11 cellular contexts compared by ENCODE assay signal in genomic region chr6:8499540-8499939, GRCh38.
DNase-seq lines count a peak whose midpoint lies in the region; ATAC-seq and TF ChIP-seq lines count a peak whose summit lies in the region.
"Had no signal": no experiment of that assay in that cellular context is flagged by ENCODE, and none has a peak within 500 bp of the region (broad histone marks: within the 10 kb centered on the region; RNA-seq: fewer than 3 reads in every experiment).

No MANE protein-coding gene starts in this region.

- no peaks in the 10 kb centered on the region for H3K36me3 Mint-ChIP-seq in MCF 10A (ENCODE audit: insufficient read depth, unreplicated experiment)

- H3K9me3 Mint-ChIP-seq in MCF 10A (ENCODE audit: unreplicated experiment): no peaks in the 10 kb centered on the region

- no peak overlapping the region for H3K4me2 ChIP-seq in OCI-LY3 (ENCODE audit: low read length)

- TF ChIP-seq POLR2A in breast epithelium (IDR thresholded peaks at IDR 0.05) (no peak), transverse colon (IDR thresholded peaks at IDR 0.05) (no peak)

- H3K27ac ChIP-seq in breast epithelium: no peak overlapping the region
- no peak overlapping the region for H3K27ac ChIP-seq in OCI-LY3 (ENCODE audit: low read length)
- no peak overlapping the region for H3K27ac ChIP-seq in transverse colon

- H3K4me3 ChIP-seq in breast epithelium (no peak overlapping the region), OCI-LY3 (ENCODE audit: low read length) (no peak overlapping the region), fibroblast of the aortic adventitia (ENCODE audit: low read depth, low read length) (no peak overlapping the region), transverse colon (no peak overlapping the region)

- H3K9ac ChIP-seq in OCI-LY3 (ENCODE audit: low read length): no peak overlapping the region

- H3K4me1 Mint-ChIP-seq in MCF 10A (ENCODE audit: insufficient read depth, unreplicated experiment): no peaks in the 10 kb centered on the region

- H3K36me3 ChIP-seq in breast epithelium (no peaks in the 10 kb centered on the region), OCI-LY3 (replicated peaks; ENCODE audit: low read depth, low read length) (no peaks in the 10 kb centered on the region), transverse colon (no peaks in the 10 kb centered on the region)

- ATAC-seq in GM18868 (IDR thresholded peaks at IDR 0.05; ENCODE audit: unreplicated experiment) (no peak), HG03175 (IDR thresholded peaks at IDR 0.05; ENCODE audit: unreplicated experiment) (no peak)
- ATAC-seq: activated CD4-positive, CD25-positive, alpha-beta regulatory T cell treated with anti-CD3 and anti-CD28 coated beads, Interleukin-2, amount 50 U/mL, for 24 hours had no signal

- H2AFZ ChIP-seq in OCI-LY3 (ENCODE audit: low read depth, low read length): no peak overlapping the region

- POLR2A ChIA-PET in MCF 10A (lab: Yijun Ruan, JAX): interaction anchor here (0.6 to 0.8 kb wide), 3 partner anchors 11 to 335 kb away, joined by 3 read pairs; no protein-coding TSS in a partner anchor

- TF ChIP-seq EP300 in transverse colon (IDR thresholded peaks at IDR 0.05; ENCODE audit: low read depth): no peak

- CTCF ChIA-PET in MCF 10A (lab: Yijun Ruan, JAX): interaction anchor here (0.7 to 2.0 kb wide), 7 partner anchors 9 to 1930 kb away, joined by 3 to 9 read pairs (median 4); no protein-coding TSS in a partner anchor

- intact Hi-C loops in MCF 10A (cut with micrococcal nuclease): loop anchor here (1.0 kb wide), 1 partner anchor 1930 kb away; no protein-coding TSS in a partner anchor
- intact Hi-C loops in breast epithelium (cut with DNase I; ENCODE audit: low total_unique reads): no loop called here
- intact Hi-C loops in transverse colon (cut with DNase I; ENCODE audit: low total_unique reads): no loop called here

- DNase-seq in MCF 10A (ENCODE audit: unreplicated experiment) (peak; percentile 46), breast epithelium (ENCODE audit: low spot score in 2 of 2) (no peak), fibroblast of the aortic adventitia (ENCODE audit: low read depth) (peak; percentile 1), transverse colon (no peak), hepatic stellate cell (ENCODE audit: low spot score) (no peak)
- DNase-seq: midbrain, NCI-H1048 had no signal

- no peaks in the 10 kb centered on the region for H4K20me1 ChIP-seq in OCI-LY3 (ENCODE audit: insufficient read depth, low read length)

- no peak overlapping the region for H3K27ac Mint-ChIP-seq in MCF 10A (ENCODE audit: low read depth, unreplicated experiment)

- no peak overlapping the region for H3K4me3 Mint-ChIP-seq in MCF 10A (ENCODE audit: unreplicated experiment)

- H3K27me3 ChIP-seq in breast epithelium (no peaks in the 10 kb centered on the region), OCI-LY3 (ENCODE audit: low read depth, low read length) (peaks cover 7% of the 10 kb centered on the region; the same call in 1 of the 2 replicates), transverse colon (no peaks in the 10 kb centered on the region)

- in situ Hi-C loops in transverse colon (cut with MboI; ENCODE audit: low pct_ligation_motif_present in 1 of 4, low pct_unique_long_range_greater_than_20kb in 1 of 4, low sequenced_read_pairs in 3 of 4): no loop called here

- 60 to 100% methylated on average over 1 of the region's 1 CpG for WGBS in transverse colon (ENCODE audit: low coverage in 1 of 2), 2 donors

- peak; percentile 47 for TF ChIP-seq CTCF in MCF 10A (IDR thresholded peaks at IDR 0.05; ENCODE audit: unreplicated experiment)
- TF ChIP-seq CTCF in breast epithelium (IDR thresholded peaks at IDR 0.05): no peak
- peak; percentile 56 for TF ChIP-seq CTCF in OCI-LY3 (IDR thresholded peaks at IDR 0.05; ENCODE audit: low read depth, low read length)
- peak; percentile 9 for TF ChIP-seq CTCF in fibroblast of the aortic adventitia (IDR thresholded peaks at IDR 0.05; ENCODE audit: insufficient read depth, low read length)
- peak in 4 of 5 experiments; percentile 12 to 31 (median 30) for TF ChIP-seq CTCF in transverse colon (IDR thresholded peaks at IDR 0.05)

- no TSS peak for BruUV-seq in MCF 10A (replicated peaks; lab: Mats Ljungman, UMichigan)

- no peaks in the 10 kb centered on the region for H3K9me3 ChIP-seq in breast epithelium
- no peaks in the 10 kb centered on the region for H3K9me3 ChIP-seq in OCI-LY3 (ENCODE audit: insufficient read depth, low read length)
- H3K9me3 ChIP-seq in transverse colon: peaks cover 0 to 4% of the 10 kb centered on the region in 2 donors

- H3K79me2 ChIP-seq in OCI-LY3 (ENCODE audit: low read length): no peaks in the 10 kb centered on the region

- no peaks in the 10 kb centered on the region for H3K4me1 ChIP-seq in breast epithelium
- H3K4me1 ChIP-seq in OCI-LY3 (ENCODE audit: low read length): peaks cover 9% of the 10 kb centered on the region
- H3K4me1 ChIP-seq in transverse colon: no peaks in the 10 kb centered on the region

- H3K27me3 Mint-ChIP-seq in MCF 10A (ENCODE audit: insufficient read depth, unreplicated experiment): no peaks in the 10 kb centered on the region

Comparison
In these comparisons a context has a peak if more than half of its experiments do, and no peak if none do; other contexts are left out.
1. DNase-seq: peak in MCF 10A (single experiment) and fibroblast of the aortic adventitia (single experiment); none in breast epithelium (0 of 2), transverse colon (single experiment) and hepatic stellate cell (single experiment).
2. CTCF ChIP-seq: peak in MCF 10A (single experiment), OCI-LY3 (single experiment), fibroblast of the aortic adventitia (single experiment) and transverse colon (4 of 5); none in breast epithelium (0 of 3).